ENCODE assay signal across 10 cellular contexts in the genomic region with DNA sequence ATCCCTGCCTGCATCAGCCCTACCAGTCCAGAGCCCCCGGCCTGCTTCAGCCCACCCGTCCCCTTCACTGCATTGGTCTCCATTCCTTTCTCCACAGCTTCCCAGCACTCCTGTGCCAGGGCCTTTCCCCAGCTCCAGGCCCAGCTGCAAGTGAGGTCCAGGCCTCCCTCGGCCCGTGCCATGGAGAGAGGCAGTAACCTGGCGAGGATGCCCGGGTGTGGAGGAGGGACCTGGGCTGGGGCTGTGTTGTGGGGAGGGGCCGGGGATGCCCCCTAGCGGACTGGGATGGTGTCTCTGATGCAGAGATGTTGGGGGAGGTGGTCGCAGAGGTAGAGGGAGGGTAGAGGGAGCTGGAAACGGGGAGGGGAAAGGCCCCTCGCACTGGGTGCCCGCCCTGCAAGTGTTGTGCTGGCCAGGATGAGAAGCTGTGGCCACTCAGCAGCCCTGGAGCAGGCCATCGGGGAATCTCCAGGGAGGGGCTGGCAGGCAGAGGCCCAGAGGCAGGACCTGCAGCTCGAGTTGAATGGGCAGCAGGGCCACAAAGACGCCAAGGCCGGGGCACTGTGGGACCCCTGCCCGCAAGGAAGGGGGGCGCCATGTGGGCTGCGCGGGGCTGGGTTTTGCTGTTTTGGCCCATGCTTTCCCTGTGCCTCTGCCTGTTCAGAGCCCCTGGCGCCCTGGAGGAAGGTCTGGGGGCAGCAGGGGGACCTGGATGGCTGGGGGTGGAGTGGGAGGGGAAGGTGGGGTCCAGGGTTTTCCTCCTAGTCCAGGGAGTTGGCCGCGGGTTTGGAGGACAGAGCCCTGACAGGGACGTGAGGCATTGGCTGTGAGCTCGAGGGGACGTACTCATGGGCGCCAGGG. TPM values are rescaled to one million over a fixed set of nuclear protein-coding genes. Genes with fewer than 3 reads are reported as not detected.
DNase-seq lines count a peak whose midpoint lies in the region; ATAC-seq, FAIRE-seq and TF ChIP-seq lines count a peak whose summit lies in the region.
"Had no signal": no experiment of that assay in that cellular context is flagged by ENCODE, and none has a peak within 500 bp of the region (broad histone marks: within the 10 kb centered on the region; RNA-seq: fewer than 3 reads in every experiment).

No MANE protein-coding gene starts in this region.

- no peaks in the 10 kb centered on the region for H3F3A ChIP-seq in SK-N-SH (replicated peaks; ENCODE audit: insufficient read depth)

- TF ChIP-seq EP300 in A549 (IDR thresholded peaks at IDR 0.05) (no peak), SK-N-SH (IDR thresholded peaks at IDR 0.05; ENCODE audit: borderline replicate concordance in 1 of 2, low read depth in 1 of 2, low read length in 1 of 2) (no peak)

- no peaks in the 10 kb centered on the region for H3K9me2 ChIP-seq in SK-N-SH

- FAIRE-seq in A549 (lab: Jason Lieb, UNC): no peak

- H4K20me1 ChIP-seq in SK-N-SH (ENCODE audit: insufficient read depth): no peaks in the 10 kb centered on the region

- H3K36me3 ChIP-seq in SK-N-SH (replicated peaks in 1 of 2; ENCODE audit: control insufficient read depth in 1 of 2, insufficient read depth in 2 of 2, low read length in 1 of 2) (no peaks in the 10 kb centered on the region), testis (ENCODE audit: low read depth, missing control alignments) (no peaks in the 10 kb centered on the region)
- H3K36me3 ChIP-seq: esophagus squamous epithelium had no signal

- H3K27me3 ChIP-seq in SK-N-SH (ENCODE audit: insufficient read depth) (peaks cover 6% of the 10 kb centered on the region; the same call in 1 of the 2 replicates), testis (no peaks in the 10 kb centered on the region)

- H3K4me3 ChIP-seq in A549 (no peak overlapping the region), GM12875 (ENCODE audit: low read depth, low read length) (no peak overlapping the region), SK-N-SH (ENCODE audit: low read depth in 2 of 2, low read length in 1 of 2) (no peak overlapping the region), testis (no peak overlapping the region)
- H3K4me3 ChIP-seq: esophagus squamous epithelium had no signal

- ATAC-seq in A549: peak; percentile 79 to 94
- ATAC-seq in GM19328 (IDR thresholded peaks at IDR 0.05; ENCODE audit: unreplicated experiment): no peak

- POLR2A ChIA-PET in A549 (lab: Yijun Ruan, JAX): no interaction called here
- POLR2A ChIA-PET in SK-N-SH (lab: Yijun Ruan, JAX): no interaction called here

- H3K4me1 ChIP-seq in A549: no peaks in the 10 kb centered on the region
- H3K4me1 ChIP-seq in SK-N-SH (ENCODE audit: control insufficient read depth in 1 of 2, insufficient read depth in 2 of 2, low read depth in 1 of 2, low read length in 1 of 2): peaks cover 0 to 5% of the 10 kb centered on the region in 2 experiments; a peak in 1 of 4 replicates
- no peaks in the 10 kb centered on the region for H3K4me1 ChIP-seq in testis

- H3K9ac ChIP-seq in SK-N-SH: no peak overlapping the region

- WGBS in A549 (ENCODE audit: missing lambda C conversion rate): 56% methylated on average over 20 of the region's 27 CpGs
- WGBS in SK-N-SH (ENCODE audit: low lambda C conversion rate): 69% methylated on average over 24 of the region's 27 CpGs
- 77 to 78% methylated on average over 27 of the region's 27 CpGs for WGBS in testis, 2 donors

- H2AFZ ChIP-seq in SK-N-SH (ENCODE audit: low read depth): no peak overlapping the region

- DNase-seq in A549 (ENCODE audit: low read depth in 1 of 2, low spot score in 1 of 2) (peak; percentile 38 to 65), SK-N-SH (peak; percentile 63), islet precursor cell (peak; percentile 74), testis (no peak), NCI-H2227 treated with DMSO at 0.1 percent for 48 hours (lab: John Stamatoyannopoulos, UW) (no peak), globus pallidus (ENCODE audit: low spot score) (no peak)
- DNase-seq: esophagus squamous epithelium, NCI-H2029 treated with DMSO at 0.1 percent for 48 hours had no signal

- CTCF ChIA-PET in A549 (lab: Yijun Ruan, JAX): interaction anchor here (0.7 to 2.5 kb wide), 18 partner anchors 8 to 185 kb away, joined by 3 to 20 read pairs (median 4); no protein-coding TSS in a partner anchor
- CTCF ChIA-PET in SK-N-SH (lab: Yijun Ruan, JAX): no interaction called here

- H3K27ac ChIP-seq in A549 (peak overlapping the region in 1 of 2 experiments; percentile 51; a peak in 2 of 6 replicates), SK-N-SH (ENCODE audit: low read depth in 2 of 2, low read length in 1 of 2) (no peak overlapping the region), testis (no peak overlapping the region)

- peak; percentile 51 to 52 for TF ChIP-seq RAD21 in A549 (conservative IDR thresholded peaks at IDR 0.05 in 1 of 2, IDR thresholded peaks at IDR 0.05 in 1 of 2)
- no peak for TF ChIP-seq RAD21 in SK-N-SH (IDR thresholded peaks at IDR 0.05; ENCODE audit: low read length)

- H3K4me2 ChIP-seq in A549 (no peak overlapping the region), SK-N-SH (no peak overlapping the region)

- no peaks in the 10 kb centered on the region for H3K79me2 ChIP-seq in SK-N-SH (ENCODE audit: insufficient read depth)

- H3K9me3 ChIP-seq in A549 (peaks cover 15% of the 10 kb centered on the region), SK-N-SH (no peaks in the 10 kb centered on the region; the same call in 1 of the 2 replicates), testis (no peaks in the 10 kb centered on the region)
- H3K9me3 ChIP-seq: esophagus squamous epithelium had no signal

- intact Hi-C loops in testis (cut with DNase I; ENCODE audit: low total_unique reads): no loop called here

- TF ChIP-seq CTCF in A549 (IDR thresholded peaks at IDR 0.05) (peak; percentile 46), GM12875 (IDR thresholded peaks at IDR 0.05; ENCODE audit: borderline replicate concordance, insufficient read depth, low read depth, low read length) (peak; percentile 54; the same call in 1 of the 2 replicates), SK-N-SH (IDR thresholded peaks at IDR 0.05) (peak; percentile 28), testis (IDR thresholded peaks at IDR 0.05) (no peak)

- TF ChIP-seq POLR2A in A549 (IDR thresholded peaks at IDR 0.05; ENCODE audit: low read length) (no peak), testis (IDR thresholded peaks at IDR 0.05) (no peak)

TF ChIP-seq in A549, 52 proteins besides CTCF, POLR2A, EP300 and RAD21:
- TF ChIP-seq SMC3 (IDR thresholded peaks at IDR 0.05) (peak; percentile 59; the same call in 2 of the 3 replicates), JUN (IDR thresholded peaks at IDR 0.05) (no peak)

TF ChIP-seq in SK-N-SH, 30 proteins besides CTCF, POLR2A, EP300 and RAD21:
- TF ChIP-seq, protein P1, sequence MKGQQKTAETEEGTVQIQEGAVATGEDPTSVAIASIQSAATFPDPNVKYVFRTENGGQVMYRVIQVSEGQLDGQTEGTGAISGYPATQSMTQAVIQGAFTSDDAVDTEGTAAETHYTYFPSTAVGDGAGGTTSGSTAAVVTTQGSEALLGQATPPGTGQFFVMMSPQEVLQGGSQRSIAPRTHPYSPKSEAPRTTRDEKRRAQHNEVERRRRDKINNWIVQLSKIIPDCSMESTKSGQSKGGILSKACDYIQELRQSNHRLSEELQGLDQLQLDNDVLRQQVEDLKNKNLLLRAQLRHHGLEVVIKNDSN (IDR thresholded peaks at IDR 0.05; ENCODE audit: borderline replicate concordance, low read depth): no peak
- TF ChIP-seq TEAD4 (IDR thresholded peaks at IDR 0.05; ENCODE audit: borderline replicate concordance, insufficient read depth): no peak

RNA-seq across cellular contexts. Expression of a gene that starts 26.0 kb away (rescaled TPM):
- polyA plus RNA-seq in A549 (2011; rRNA removed) (1.2 and 1.8 TPM in 2 replicates), A549 (2017; fragmentation: RNase III; extraction: RNeasy Plus Mini Kit Qiagen cat#74134 plus additional on column Dnase treatment) (4.2 to 5.3 TPM (median 4.4 TPM) in 3 replicates), SK-N-SH (2012; rRNA removed) (not detected in 2 replicates), testis (ENCODE audit: insufficient read depth, low read depth, low replicate concordance) (16.5 TPM)
- polyA plus RNA-seq in A549 (2012; cell fraction: cytosol; rRNA removed): 4.3 and 5.6 TPM in 2 replicates
- 17.3 and 32.0 TPM in 2 replicates for polyA plus RNA-seq in A549 (2012; cell fraction: nucleus; rRNA removed)
- polyA minus RNA-seq in A549 (2011; rRNA and poly(A)+ RNA removed): 2.8 and 5.3 TPM in 2 replicates
- polyA plus RNA-seq in SK-N-SH (2012; cell fraction: cytosol; rRNA removed): not detected in 2 replicates
- 0.06 TPM in 1 of 2 replicates, not detected in the other for polyA plus RNA-seq in SK-N-SH (2012; cell fraction: nucleus; rRNA removed)
- total RNA-seq in testis: 10 to 100 TPM; 31.6 to 42.1 TPM

Comparison
In these comparisons a context has a peak if more than half of its experiments do, and no peak if none do; other contexts are left out.
1. DNase-seq: peak in A549 (2 of 2), SK-N-SH (single experiment) and islet precursor cell (single experiment); none in testis (single experiment), NCI-H2227 treated with DMSO at 0.1 percent for 48 hours (single experiment) and globus pallidus (single experiment).
2. CTCF ChIP-seq: peak in A549 (single experiment), GM12875 (single experiment) and SK-N-SH (single experiment); none in testis (0 of 3).